ENCODE assay signal across 9 cellular contexts in genomic region chr2:237315170-237315880, GRCh38.
DNase-seq lines count a peak whose midpoint lies in the region; ATAC-seq and TF ChIP-seq lines count a peak whose summit lies in the region.
"Had no signal": no experiment of that assay in that cellular context is flagged by ENCODE, and none has a peak within 500 bp of the region (broad histone marks: within the 10 kb centered on the region; RNA-seq: fewer than 3 reads in every experiment).

No MANE protein-coding gene starts in this region.

- H3K9me3 ChIP-seq in skeletal muscle satellite cell (replicated peaks; ENCODE audit: low read length): no peaks in the 10 kb centered on the region

- H3K4me3 ChIP-seq in skeletal muscle satellite cell (ENCODE audit: low read length): no peak overlapping the region

- H3K27me3 ChIP-seq in layer of hippocampus (ENCODE audit: control insufficient read depth, insufficient read depth, low read length) (no peaks in the 10 kb centered on the region), skeletal muscle satellite cell (ENCODE audit: control insufficient read depth, insufficient read depth, low read length) (no peaks in the 10 kb centered on the region)

- no peak for TF ChIP-seq POLR2A in GM18505 (IDR thresholded peaks at IDR 0.05; ENCODE audit: borderline replicate concordance, extremely low read depth, insufficient read depth, insufficient read length)

- DNase-seq in HCEC 1CT (peak; percentile 99), dermis blood vessel endothelial cell (peak; percentile 41), GM13977 (ENCODE audit: low spot score) (no peak), NCI-H82 (lab: John Stamatoyannopoulos, UW) (no peak)
- DNase-seq in stimulated activated CD4-positive, alpha-beta T cell treated with anti-CD3 and anti-CD28 coated beads, Interleukin-15, amount 100 ng/mL, for 24 hours: no peak
- DNase-seq: activated naive CD4-positive, alpha-beta T cell treated with anti-CD3 and anti-CD28 coated beads, Interleukin-2, amount 50 U/mL, for 16 hours had no signal

- no peaks in the 10 kb centered on the region for H3K36me3 ChIP-seq in skeletal muscle satellite cell (ENCODE audit: insufficient read depth, low read length)

- peak overlapping the region; percentile 45 for H3K4me2 ChIP-seq in skeletal muscle satellite cell (ENCODE audit: low read length)

- no peak for TF ChIP-seq CTCF in GM13977 (IDR thresholded peaks at IDR 0.05; ENCODE audit: extremely low read depth, insufficient read depth, missing control alignments)

- in situ Hi-C loops in GM13977 (cut with MboI; ENCODE audit: low pct_unique_long_range_greater_than_20kb, low sequenced_read_pairs, unreplicated experiment): no loop called here

- H3K27ac ChIP-seq in layer of hippocampus (ENCODE audit: low read depth, low read length): peak overlapping the region; percentile 19

- peak overlapping the region; percentile 70 for H3K9ac ChIP-seq in skeletal muscle satellite cell (ENCODE audit: low read depth, low read length)

- ATAC-seq in GM18505 (IDR thresholded peaks at IDR 0.05; ENCODE audit: unreplicated experiment): no peak

- peaks cover 38% of the 10 kb centered on the region for H3K4me1 ChIP-seq in skeletal muscle satellite cell (ENCODE audit: control insufficient read depth, insufficient read depth, low read length)

Comparison
In these comparisons a context has a peak if more than half of its experiments do, and no peak if none do; other contexts are left out.
1. DNase-seq: peak in HCEC 1CT (single experiment) and dermis blood vessel endothelial cell (single experiment); none in stimulated activated CD4-positive, alpha-beta T cell treated with anti-CD3 and anti-CD28 coated beads, Interleukin-15, amount 100 ng/mL, for 24 hours (single experiment), GM13977 (single experiment) and NCI-H82 (single experiment).